Comparison of ENCODE assay signal across 9 cellular contexts in genomic region chr15:75836953-75837321, GRCh38. TPM values are rescaled to one million over a fixed set of nuclear protein-coding genes. Genes with fewer than 3 reads are reported as not detected.
DNase-seq lines count a peak whose midpoint lies in the region; FAIRE-seq and TF ChIP-seq lines count a peak whose summit lies in the region.
"Had no signal": no experiment of that assay in that cellular context is flagged by ENCODE, and none has a peak within 500 bp of the region (broad histone marks: within the 10 kb centered on the region; RNA-seq: fewer than 3 reads in every experiment).

No MANE protein-coding gene starts in this region.

- H3K79me2 ChIP-seq in PC-9 (ENCODE audit: low read depth), result no peaks in the 10 kb centered on the region

- WGBS in thyroid gland, 2 donors, result 90 to 96% methylated on average over 2 of the region's 2 CpGs

- H3K36me3 ChIP-seq in PC-9 (ENCODE audit: low read depth) (no peaks in the 10 kb centered on the region), bronchial epithelial cell (ENCODE audit: control insufficient read depth, insufficient read depth, low read length) (no peaks in the 10 kb centered on the region), thyroid gland (no peaks in the 10 kb centered on the region)
- H3K36me3 ChIP-seq: Peyer's patch had no signal

- BruUV-seq in PC-9 (replicated peaks; lab: Mats Ljungman, UMichigan), result no TSS peak

- intact Hi-C loops in PC-9 (cut with micrococcal nuclease; ENCODE audit: unreplicated experiment), result no loop called here
- intact Hi-C loops in thyroid gland (cut with DNase I), result no loop called here

- peaks cover 4% of the 10 kb centered on the region for H3F3A ChIP-seq in PC-9 (ENCODE audit: insufficient read depth, low read depth)

- POLR2A ChIA-PET in GM10248 (lab: Yijun Ruan, JAX) (no interaction called here), PC-9 (lab: Charles Lee; ENCODE audit: unreplicated experiment) (interaction anchor here (0.6 to 0.7 kb wide), 2 partner anchors 327 to 583 kb away, joined by 3 to 8 read pairs; no protein-coding TSS in a partner anchor)

- DNase-seq in GM10248 (ENCODE audit: extremely low spot score) (peak; percentile 38), H54 (ENCODE audit: insufficient read length, low spot score) (peak; percentile 47), PC-9 (peak in 1 of 2 experiments; percentile 8), bronchial epithelial cell (ENCODE audit: low read depth) (peak; percentile 88), skeletal muscle cell (ENCODE audit: low read depth) (peak; percentile 61), thyroid gland (no peak), NCI-H82 treated with DMSO at 0.1 percent for 48 hours (lab: John Stamatoyannopoulos, UW; ENCODE audit: unreplicated experiment) (no peak), coronary artery (ENCODE audit: low spot score) (no peak)

- H3K9me3 ChIP-seq in PC-9 (ENCODE audit: insufficient read depth, low read depth) (no peaks in the 10 kb centered on the region), thyroid gland (no peaks in the 10 kb centered on the region)
- H3K9me3 ChIP-seq: Peyer's patch had no signal

- peak overlapping the region; percentile 71; the same call in 1 of the 2 replicates for H2AFZ ChIP-seq in PC-9

- H3K4me2 ChIP-seq in PC-9, result peak overlapping the region; percentile 40

- no peak overlapping the region for H3K27ac ChIP-seq in PC-9
- H3K27ac ChIP-seq in thyroid gland, result no peak overlapping the region
- peak overlapping the region in 1 of 2 donors; percentile 18 for H3K27ac ChIP-seq in coronary artery
- H3K27ac ChIP-seq: Peyer's patch had no signal

- no peaks in the 10 kb centered on the region for H3K9me2 ChIP-seq in PC-9 (ENCODE audit: insufficient read depth)

- no peak overlapping the region for H3K4me3 ChIP-seq in PC-9
- no peak overlapping the region for H3K4me3 ChIP-seq in bronchial epithelial cell (ENCODE audit: low read depth, low read length)
- no peak overlapping the region for H3K4me3 ChIP-seq in skeletal muscle cell (ENCODE audit: low read depth, low read length)
- H3K4me3 ChIP-seq in thyroid gland (replicated peaks in 1 of 3), result no peak overlapping the region
- H3K4me3 ChIP-seq in coronary artery, result no peak overlapping the region
- H3K4me3 ChIP-seq: Peyer's patch had no signal

- FAIRE-seq in H54 (lab: Jason Lieb, UNC) (peak; percentile 90), bronchial epithelial cell (lab: Jason Lieb, UNC) (peak; percentile 84)

- CTCF ChIA-PET in GM10248 (lab: Yijun Ruan, JAX) (interaction anchor here (1.0 to 1.3 kb wide), 3 partner anchors 10 to 27 kb away, joined by 3 read pairs; no protein-coding TSS in a partner anchor), PC-9 (lab: Charles Lee) (no interaction called here)

- H3K4me1 ChIP-seq in PC-9 (replicated peaks; ENCODE audit: insufficient read depth), result peaks cover 11% of the 10 kb centered on the region
- peaks cover 5 to 6% of the 10 kb centered on the region in 2 donors for H3K4me1 ChIP-seq in thyroid gland
- H3K4me1 ChIP-seq: Peyer's patch had no signal

- H3K27me3 ChIP-seq in PC-9 (ENCODE audit: insufficient read depth, low read depth), result no peaks in the 10 kb centered on the region
- no peaks in the 10 kb centered on the region for H3K27me3 ChIP-seq in bronchial epithelial cell (ENCODE audit: control insufficient read depth, insufficient read depth, low read length)
- no peaks in the 10 kb centered on the region for H3K27me3 ChIP-seq in thyroid gland
- H3K27me3 ChIP-seq: Peyer's patch had no signal

- TF ChIP-seq CTCF in GM10248 (IDR thresholded peaks at IDR 0.05; ENCODE audit: control extremely low read depth, extremely low read depth, low read depth, missing control alignments) (no peak), PC-9 (conservative IDR thresholded peaks at IDR 0.05) (no peak), bronchial epithelial cell (IDR thresholded peaks at IDR 0.05; ENCODE audit: insufficient read depth, low read length, severe bottlenecking) (no peak), thyroid gland (IDR thresholded peaks at IDR 0.05) (no peak), coronary artery (IDR thresholded peaks at IDR 0.05) (no peak)

- H4K20me1 ChIP-seq in PC-9 (ENCODE audit: insufficient read depth), result no peaks in the 10 kb centered on the region

- TF ChIP-seq POLR2A in H54 (IDR thresholded peaks at IDR 0.05; ENCODE audit: low read depth, low read length) (no peak), thyroid gland (IDR thresholded peaks at IDR 0.05) (no peak)

RNA-seq across cellular contexts. Expression of gene UBE2Q2, which starts 6.3 kb away (rescaled TPM):
- total RNA-seq in PC-9 (2021) (15.6 and 20.0 TPM in 2 replicates), bronchial epithelial cell (28.8 and 32.1 TPM in 2 replicates), thyroid gland (10 to 100 TPM; 35.8 to 52.3 (median 44.9) TPM)

Comparison
In these comparisons a context has a peak if more than half of its experiments do, and no peak if none do; other contexts are left out.
1. DNase-seq: peak in GM10248 (single experiment), H54 (single experiment), bronchial epithelial cell (single experiment) and skeletal muscle cell (single experiment); none in thyroid gland (0 of 2), NCI-H82 treated with DMSO at 0.1 percent for 48 hours (single experiment) and coronary artery (single experiment).